In the genomic region with DNA sequence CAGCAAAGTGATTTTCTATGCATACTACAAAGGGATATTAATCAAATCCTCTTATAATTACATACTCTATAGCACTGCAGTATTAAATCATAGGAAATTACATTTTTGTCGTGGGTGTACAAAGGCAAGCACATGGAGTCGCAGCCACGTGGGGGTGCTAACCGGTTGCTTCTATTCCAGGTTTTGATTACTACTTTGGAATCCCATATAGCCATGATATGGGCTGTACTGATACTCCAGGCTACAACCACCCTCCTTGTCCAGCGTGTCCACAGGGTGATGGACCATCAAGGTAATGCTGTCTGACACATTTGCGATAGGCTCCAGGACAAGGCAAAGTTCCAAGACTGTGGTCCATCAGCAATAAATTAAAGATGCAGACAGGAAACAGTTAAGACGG, we compare ENCODE assay signal across 15 cellular contexts.
DNase-seq lines count a peak whose midpoint lies in the region; ATAC-seq, FAIRE-seq and TF ChIP-seq lines count a peak whose summit lies in the region.
"Had no signal": no experiment of that assay in that cellular context is flagged by ENCODE, and none has a peak within 500 bp of the region (broad histone marks: within the 10 kb centered on the region; RNA-seq: fewer than 3 reads in every experiment).

No MANE protein-coding gene starts in this region.

- H3K4me1 ChIP-seq in astrocyte (ENCODE audit: insufficient read depth, low read length) (peaks cover 11% of the 10 kb centered on the region), SJCRH30 (no peaks in the 10 kb centered on the region)

- ATAC-seq in left ventricle myocardium superior: peak; percentile 61
- ATAC-seq in GM18505 (IDR thresholded peaks at IDR 0.05; ENCODE audit: unreplicated experiment): no peak
- ATAC-seq: activated T-cell treated with anti-CD3 and anti-CD28 coated beads, Interleukin-2, amount 50 U/mL, for 4 hours had no signal

- H3K4me3 Mint-ChIP-seq in HFFc6: no peak overlapping the region
- H3K4me3 Mint-ChIP-seq in astrocyte (ENCODE audit: unreplicated experiment): no peak overlapping the region
- H3K4me3 Mint-ChIP-seq in activated naive CD8-positive, alpha-beta T cell treated with anti-CD3 and anti-CD28 coated beads for 36 hours: no peak overlapping the region
- H3K4me3 Mint-ChIP-seq: activated T-cell treated with anti-CD3 and anti-CD28 coated beads, Interleukin-2, amount 50 U/mL, for 4 hours; stimulated activated naive CD8-positive, alpha-beta T cell treated with anti-CD3 and anti-CD28 coated beads, Interleukin-15, Interleukin-2, amounts not matched to agents 100 ng/mL and 50 ng/mL, for 24 hours had no signal

- H3K27me3 ChIP-seq in astrocyte (ENCODE audit: insufficient read depth, low read length): no peaks in the 10 kb centered on the region
- no peaks in the 10 kb centered on the region for H3K27me3 ChIP-seq in SJCRH30
- H3K27me3 ChIP-seq: ascending aorta had no signal

- H3K9me3 Mint-ChIP-seq in HFFc6 (no peaks in the 10 kb centered on the region), astrocyte (ENCODE audit: unreplicated experiment) (no peaks in the 10 kb centered on the region)
- no peaks in the 10 kb centered on the region for H3K9me3 Mint-ChIP-seq in activated naive CD8-positive, alpha-beta T cell treated with anti-CD3 and anti-CD28 coated beads for 36 hours
- H3K9me3 Mint-ChIP-seq: activated T-cell treated with anti-CD3 and anti-CD28 coated beads, Interleukin-2, amount 50 U/mL, for 4 hours; stimulated activated naive CD8-positive, alpha-beta T cell treated with anti-CD3 and anti-CD28 coated beads, Interleukin-15, Interleukin-2, amounts not matched to agents 100 ng/mL and 50 ng/mL, for 24 hours had no signal

- H3K27ac Mint-ChIP-seq in HFFc6 (peak overlapping the region; percentile 33; the same call in 1 of the 2 replicates), astrocyte (ENCODE audit: unreplicated experiment) (no peak overlapping the region)
- H3K27ac Mint-ChIP-seq in activated naive CD8-positive, alpha-beta T cell treated with anti-CD3 and anti-CD28 coated beads for 36 hours: no peak overlapping the region
- H3K27ac Mint-ChIP-seq: stimulated activated naive CD8-positive, alpha-beta T cell treated with anti-CD3 and anti-CD28 coated beads, Interleukin-15, Interleukin-2, amounts not matched to agents 100 ng/mL and 50 ng/mL, for 24 hours had no signal

- DNase-seq in AG09319 (ENCODE audit: extremely low read depth, low read depth): no peak
- DNase-seq in HFFc6: peak; percentile 28
- DNase-seq in astrocyte (ENCODE audit: low read depth): peak; percentile 52
- DNase-seq in left ventricle myocardium superior: peak; percentile 57
- no peak for DNase-seq in SJCRH30
- no peak for DNase-seq in GM13977 (ENCODE audit: low spot score)
- no peak for DNase-seq in activated naive CD8-positive, alpha-beta T cell treated with anti-CD3 and anti-CD28 coated beads for 36 hours
- DNase-seq: activated T-cell treated with anti-CD3 and anti-CD28 coated beads, Interleukin-2, amount 50 U/mL, for 4 hours; CD4-positive, alpha-beta memory T cell; stimulated activated CD4-positive, alpha-beta T cell treated with anti-CD3 and anti-CD28 coated beads, Interleukin-2, amount 100 ng/mL, for 48 hours had no signal

- no peaks in the 10 kb centered on the region for H3K36me3 ChIP-seq in astrocyte (ENCODE audit: insufficient read depth, low read length)
- H3K36me3 ChIP-seq in SJCRH30: no peaks in the 10 kb centered on the region
- H3K36me3 ChIP-seq: ascending aorta had no signal

- FAIRE-seq in astrocyte (lab: Jason Lieb, UNC): no peak
- FAIRE-seq: endometrium had no signal

- in situ Hi-C loops in GM13977 (cut with MboI; ENCODE audit: low pct_unique_long_range_greater_than_20kb, low sequenced_read_pairs, unreplicated experiment): no loop called here

- no peak overlapping the region for H3K9ac ChIP-seq in astrocyte (ENCODE audit: low read length)

- no peak overlapping the region for H3K4me2 ChIP-seq in astrocyte (ENCODE audit: low read length)

- H3K4me3 ChIP-seq in astrocyte (ENCODE audit: insufficient read depth, low read depth, low read length): no peak overlapping the region
- H3K4me3 ChIP-seq in SJCRH30: no peak overlapping the region
- H3K4me3 ChIP-seq: ascending aorta had no signal

- peaks cover 3% of the 10 kb centered on the region; the same call in 1 of the 2 replicates for H3K27me3 Mint-ChIP-seq in HFFc6 (ENCODE audit: insufficient read depth)
- H3K27me3 Mint-ChIP-seq in astrocyte (ENCODE audit: low read depth, unreplicated experiment): peaks cover 3% of the 10 kb centered on the region
- H3K27me3 Mint-ChIP-seq in activated naive CD8-positive, alpha-beta T cell treated with anti-CD3 and anti-CD28 coated beads for 36 hours: no peaks in the 10 kb centered on the region
- H3K27me3 Mint-ChIP-seq: CD4-positive, alpha-beta memory T cell; stimulated activated naive CD8-positive, alpha-beta T cell treated with anti-CD3 and anti-CD28 coated beads, Interleukin-15, Interleukin-2, amounts not matched to agents 100 ng/mL and 50 ng/mL, for 24 hours had no signal

- TF ChIP-seq CTCF in AG09319 (IDR thresholded peaks at IDR 0.05; ENCODE audit: low read depth, low read length) (peak; percentile 32), HFFc6 (IDR thresholded peaks at IDR 0.05) (peak; percentile 56), astrocyte (IDR thresholded peaks at IDR 0.05; ENCODE audit: insufficient read depth, low read depth, low read length) (no peak), GM13977 (IDR thresholded peaks at IDR 0.05; ENCODE audit: extremely low read depth, insufficient read depth, missing control alignments) (no peak)

- H3K36me3 Mint-ChIP-seq in HFFc6 (ENCODE audit: low read depth): no peaks in the 10 kb centered on the region
- no peaks in the 10 kb centered on the region for H3K36me3 Mint-ChIP-seq in astrocyte (ENCODE audit: low read depth, unreplicated experiment)
- peaks cover 18% of the 10 kb centered on the region for H3K36me3 Mint-ChIP-seq in activated naive CD8-positive, alpha-beta T cell treated with anti-CD3 and anti-CD28 coated beads for 36 hours
- H3K36me3 Mint-ChIP-seq: CD4-positive, alpha-beta memory T cell had no signal

- intact Hi-C loops in left ventricle myocardium superior (cut with micrococcal nuclease): no loop called here

- H3K4me1 Mint-ChIP-seq in HFFc6 (ENCODE audit: low read depth): peaks cover 33% of the 10 kb centered on the region
- H3K4me1 Mint-ChIP-seq in astrocyte (ENCODE audit: low read depth, unreplicated experiment): peaks cover 11% of the 10 kb centered on the region
- H3K4me1 Mint-ChIP-seq in activated naive CD8-positive, alpha-beta T cell treated with anti-CD3 and anti-CD28 coated beads for 36 hours: peaks cover 56% of the 10 kb centered on the region

- H4K20me1 ChIP-seq in astrocyte (ENCODE audit: insufficient read depth, low read length): no peaks in the 10 kb centered on the region

- no peaks in the 10 kb centered on the region for H3K79me2 ChIP-seq in astrocyte (ENCODE audit: insufficient read depth, low read length)

- no peak for TF ChIP-seq POLR2A in GM18505 (IDR thresholded peaks at IDR 0.05; ENCODE audit: borderline replicate concordance, extremely low read depth, insufficient read depth, insufficient read length)

- no peak overlapping the region for H2AFZ ChIP-seq in astrocyte (ENCODE audit: low read depth, low read length)

- H3K9me3 ChIP-seq in astrocyte (ENCODE audit: insufficient read depth, low read depth, low read length): no peaks in the 10 kb centered on the region
- no peaks in the 10 kb centered on the region for H3K9me3 ChIP-seq in SJCRH30 (replicated peaks)
- H3K9me3 ChIP-seq: ascending aorta had no signal

- H3K27ac ChIP-seq in astrocyte (ENCODE audit: low read depth, low read length) (no peak overlapping the region), SJCRH30 (no peak overlapping the region)
- H3K27ac ChIP-seq: ascending aorta, RWPE1 had no signal

Comparison
In these comparisons a context has a peak if more than half of its experiments do, and no peak if none do; other contexts are left out.
1. DNase-seq: peak in HFFc6 (single experiment), astrocyte (single experiment) and left ventricle myocardium superior (single experiment); none in AG09319 (single experiment), SJCRH30 (0 of 2), GM13977 (single experiment) and activated naive CD8-positive, alpha-beta T cell treated with anti-CD3 and anti-CD28 coated beads for 36 hours (single experiment).
2. CTCF ChIP-seq: peak in AG09319 (single experiment) and HFFc6 (single experiment); none in astrocyte (single experiment) and GM13977 (single experiment).